8 cellular contexts compared by ENCODE assay signal in the genomic region with DNA sequence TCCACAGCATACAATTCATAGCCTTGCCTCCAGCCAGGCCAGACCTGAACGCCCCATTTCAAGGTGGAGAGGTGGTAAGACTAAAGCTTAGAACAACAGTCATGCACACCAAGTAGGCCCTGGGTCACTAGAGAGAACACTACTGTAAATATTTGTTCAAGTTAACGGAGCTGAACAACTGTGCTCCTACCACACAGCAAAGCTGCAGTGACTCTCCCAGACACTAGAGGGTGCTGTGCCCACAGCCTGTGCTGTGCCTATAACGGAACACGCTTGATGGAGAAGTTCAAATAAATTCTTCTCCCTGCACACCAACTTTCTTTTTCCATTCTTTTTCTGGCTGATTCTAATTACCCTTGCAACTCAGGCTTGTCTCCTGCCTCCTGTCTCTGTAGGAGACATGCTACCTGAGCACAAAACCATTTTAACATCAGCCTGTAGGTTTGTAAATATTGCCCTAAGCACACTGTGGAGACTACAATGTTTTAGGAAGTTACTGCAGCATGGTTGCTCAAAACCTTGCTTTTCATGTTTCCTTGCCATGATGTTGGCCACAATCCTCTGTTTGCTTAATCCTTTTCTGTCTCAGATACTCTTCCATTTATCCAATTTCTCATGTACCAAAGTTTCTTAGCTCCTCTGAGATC.
DNase-seq lines count a peak whose midpoint lies in the region; ATAC-seq, FAIRE-seq and TF ChIP-seq lines count a peak whose summit lies in the region.
"Not testable (repeated sequence)": the region's sequence is repeated elsewhere in the genome, so short reads cannot be mapped to it uniquely, and the experiment has no call there.

No MANE protein-coding gene starts in this region.

- DNase-seq in AG09319 (ENCODE audit: extremely low read depth, low read depth) = not testable (repeated sequence)
- peak; percentile 93 for DNase-seq in NCI-H69 (lab: John Stamatoyannopoulos, UW)
- DNase-seq in activated CD4-positive, alpha-beta T cell treated with anti-CD3 and anti-CD28 coated beads for 24 hours (ENCODE audit: low read depth in 2 of 2) = peak; percentile 53 to 64
- DNase-seq in bronchial epithelial cell (ENCODE audit: low read depth) = peak; percentile 46
- peak; percentile 79 for DNase-seq in kidney tubule cell (ENCODE audit: low spot score)
- peak; percentile 70 to 72 for DNase-seq in stimulated activated CD4-positive, alpha-beta T cell treated with anti-CD3 and anti-CD28 coated beads, Interleukin-2, amount 100 ng/mL, for 48 hours

- TF ChIP-seq CTCF in AG09319 (IDR thresholded peaks at IDR 0.05; ENCODE audit: low read depth, low read length) (peak; percentile 91), bronchial epithelial cell (IDR thresholded peaks at IDR 0.05; ENCODE audit: insufficient read depth, low read length, severe bottlenecking) (peak; percentile 92)

- not testable (repeated sequence) for H3K36me3 ChIP-seq in bronchial epithelial cell (ENCODE audit: control insufficient read depth, insufficient read depth, low read length)

- not testable (repeated sequence) for H3K4me3 ChIP-seq in bronchial epithelial cell (ENCODE audit: low read depth, low read length)

- not testable (repeated sequence) for FAIRE-seq in bronchial epithelial cell (lab: Jason Lieb, UNC)

- H3K27me3 ChIP-seq in bronchial epithelial cell (ENCODE audit: control insufficient read depth, insufficient read depth, low read length) = not testable (repeated sequence)

- ATAC-seq in GM18861 (IDR thresholded peaks at IDR 0.05; ENCODE audit: unreplicated experiment) (peak; percentile 76), HG03469 (IDR thresholded peaks at IDR 0.05; ENCODE audit: unreplicated experiment) (peak; percentile 60)
